Comparison of ENCODE assay signal across 1 cellular context in the genomic region with DNA sequence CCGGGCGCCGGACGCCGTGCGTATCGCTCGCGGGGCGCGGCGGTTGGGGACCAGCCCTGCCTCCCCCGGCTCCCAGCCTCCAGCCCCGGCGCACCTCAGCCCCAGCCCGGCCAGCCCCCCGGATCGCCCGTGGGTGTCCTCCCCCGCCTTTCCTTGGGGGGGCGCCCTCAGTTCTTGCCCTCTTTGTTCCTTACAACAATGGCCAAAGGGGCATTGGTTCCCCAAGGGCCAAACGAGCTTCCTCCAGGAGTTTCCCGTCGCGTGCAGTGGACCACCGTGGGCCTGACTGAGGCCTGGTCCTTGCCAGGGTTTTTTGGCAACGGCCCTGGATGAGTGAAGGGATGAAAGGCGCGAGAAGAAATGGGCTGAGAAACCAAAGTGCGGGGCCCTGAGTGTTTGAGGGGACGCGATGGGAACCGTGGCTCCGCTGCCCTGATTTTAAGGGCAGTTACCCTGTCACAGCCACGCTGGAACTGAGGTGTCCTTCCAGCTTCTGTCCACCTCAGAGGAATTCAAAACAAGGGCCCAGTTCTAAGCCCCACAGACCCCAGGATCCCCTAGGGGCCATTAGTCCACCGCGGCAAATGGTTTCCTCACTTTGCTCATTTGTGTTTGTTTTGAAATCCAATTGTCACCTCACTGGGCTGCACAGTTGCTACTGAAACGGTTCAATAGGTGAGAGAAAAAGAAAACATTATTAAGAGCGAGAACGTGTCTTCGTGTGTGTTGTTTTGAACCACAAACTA.
TF ChIP-seq lines count a peak whose summit lies in the region.

No MANE protein-coding gene starts in this region.

TF ChIP-seq in IMR-90, 13 proteins besides CTCF, POLR2A, EP300 and RAD21:
- TF ChIP-seq RCOR1 (IDR thresholded peaks at IDR 0.05; ENCODE audit: insufficient replicate concordance, low read length) (no peak), CHD1 (IDR thresholded peaks at IDR 0.05; ENCODE audit: low read depth, low read length) (no peak), MXI1 (IDR thresholded peaks at IDR 0.05; ENCODE audit: borderline replicate concordance, low read depth, low read length) (no peak), RFX5 (IDR thresholded peaks at IDR 0.05; ENCODE audit: low read depth, low read length) (no peak), BHLHE40 (IDR thresholded peaks at IDR 0.05; ENCODE audit: low read depth, low read length) (no peak), NFE2L2 (IDR thresholded peaks at IDR 0.05; ENCODE audit: low read depth, low read length) (no peak), MAZ (IDR thresholded peaks at IDR 0.05; ENCODE audit: borderline replicate concordance, low read depth, low read length) (no peak)
TF ChIP-seq in IMR-90: peak in this region for 0.
